Comparison of ENCODE assay signal across 8 cellular contexts in the genomic region with DNA sequence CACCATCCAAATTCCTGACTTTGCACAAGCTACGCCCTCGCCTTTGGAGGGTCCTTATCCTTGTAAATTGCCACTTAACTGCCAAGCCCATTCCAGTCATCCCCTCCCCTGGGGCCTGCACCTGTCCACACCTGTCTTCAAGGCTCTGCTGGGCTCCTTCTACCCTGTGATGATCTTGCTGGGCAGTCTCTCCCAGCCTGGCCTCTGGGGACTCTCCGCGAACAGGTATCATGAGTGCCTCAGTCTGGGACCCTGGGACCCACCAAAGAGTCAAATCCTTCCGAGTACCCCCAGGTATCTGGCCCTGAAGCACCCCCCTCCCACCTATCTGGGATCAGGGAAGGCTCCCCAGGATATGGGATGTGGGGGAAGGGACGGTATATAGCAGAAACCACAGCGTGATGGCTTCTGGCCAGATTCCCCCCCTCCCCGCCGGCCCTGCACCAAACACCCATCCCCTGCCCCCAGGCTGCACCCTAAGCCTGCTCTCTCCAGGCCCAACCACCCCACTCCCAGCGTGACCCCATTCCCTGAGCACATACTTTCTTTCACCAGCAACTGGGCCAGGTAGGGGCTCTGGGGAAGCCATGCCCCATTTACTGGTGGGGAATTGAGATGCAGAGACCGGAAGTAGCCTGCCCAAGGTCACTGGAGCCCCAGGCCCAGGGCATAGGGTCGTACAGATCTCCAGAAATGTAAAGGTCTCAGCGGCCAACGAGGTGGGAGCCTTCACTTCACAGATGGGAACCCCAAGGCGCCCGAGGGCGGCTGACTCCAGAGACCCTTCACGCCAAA. TPM values are rescaled to one million over a fixed set of nuclear protein-coding genes. Genes with fewer than 3 reads are reported as not detected.
DNase-seq lines count a peak whose midpoint lies in the region; ATAC-seq, FAIRE-seq and TF ChIP-seq lines count a peak whose summit lies in the region.

No MANE protein-coding gene starts in this region.

- H3K36me3 ChIP-seq in mucosa of stomach (ENCODE audit: control insufficient read depth, insufficient read depth, low read length): peaks cover 4% of the 10 kb centered on the region

- H3K4me3 Mint-ChIP-seq in Calu3 (ENCODE audit: low read depth, unreplicated experiment): peak overlapping the region; percentile 78

- H3K27ac Mint-ChIP-seq in Calu3 (ENCODE audit: unreplicated experiment): no peak overlapping the region

- peaks cover 41% of the 10 kb centered on the region for H3K36me3 Mint-ChIP-seq in Calu3 (ENCODE audit: insufficient read depth, unreplicated experiment)

- no TSS peak for BruUV-seq in Calu3 (replicated peaks; lab: Mats Ljungman, UMichigan)

- peaks cover 21% of the 10 kb centered on the region for H3K4me1 Mint-ChIP-seq in Calu3 (ENCODE audit: low read depth, unreplicated experiment)

- peak overlapping the region; percentile 46 for H3K4me3 ChIP-seq in mucosa of stomach (ENCODE audit: low read length)

- FAIRE-seq in RCC 7860 (lab: Jason Lieb, UNC): no peak

- no peaks in the 10 kb centered on the region for H3K27me3 Mint-ChIP-seq in Calu3 (ENCODE audit: unreplicated experiment)

- no peak for TF ChIP-seq CTCF in Calu3 (IDR thresholded peaks at IDR 0.05; ENCODE audit: unreplicated experiment)

- DNase-seq in Calu3 (no peak), NAMALWA (ENCODE audit: low spot score) (peak; percentile 31), caudate nucleus (lab: John Stamatoyannopoulos, UW) (no peak), KG1 (lab: John Stamatoyannopoulos, UW) (no peak), MV-4-11 (lab: John Stamatoyannopoulos, UW) (no peak), RCC 7860 (ENCODE audit: low spot score) (no peak), left lobe of liver (ENCODE audit: low spot score) (no peak)

- peak overlapping the region; percentile 91 for H3K27ac ChIP-seq in caudate nucleus (ENCODE audit: low read depth, low read length)

- H3K9me3 Mint-ChIP-seq in Calu3 (ENCODE audit: low read depth, unreplicated experiment): no peaks in the 10 kb centered on the region

- CTCF ChIA-PET in Calu3 (lab: Charles Lee): no interaction called here

- peak overlapping the region; percentile 52 for H3K9ac ChIP-seq in mucosa of stomach (ENCODE audit: low read length)

- no peaks in the 10 kb centered on the region for H3K9me3 ChIP-seq in mucosa of stomach (ENCODE audit: control insufficient read depth, low read length)

- no peaks in the 10 kb centered on the region for H3K27me3 ChIP-seq in mucosa of stomach (ENCODE audit: control insufficient read depth, insufficient read depth, low read length)

- intact Hi-C loops in Calu3 (cut with micrococcal nuclease; ENCODE audit: unreplicated experiment): no loop called here

- H3K4me1 ChIP-seq in mucosa of stomach (ENCODE audit: control insufficient read depth, insufficient read depth, low read length): peaks cover 28% of the 10 kb centered on the region

- ATAC-seq in left lobe of liver: no peak

RNA-seq across cellular contexts. Expression of a gene that starts 0.7 kb away (rescaled TPM):
- total RNA-seq in Calu3 (2022): 53.0 and 61.3 TPM in 2 replicates
- 37.5 TPM for total RNA-seq in left lobe of liver

RNA-seq across cellular contexts. Expression of a gene that starts 42.4 kb away (rescaled TPM):
- 55.1 and 68.9 TPM in 2 replicates for total RNA-seq in Calu3 (2022)
- 493 TPM for total RNA-seq in left lobe of liver
